8 cellular contexts compared by ENCODE assay signal in the genomic region with DNA sequence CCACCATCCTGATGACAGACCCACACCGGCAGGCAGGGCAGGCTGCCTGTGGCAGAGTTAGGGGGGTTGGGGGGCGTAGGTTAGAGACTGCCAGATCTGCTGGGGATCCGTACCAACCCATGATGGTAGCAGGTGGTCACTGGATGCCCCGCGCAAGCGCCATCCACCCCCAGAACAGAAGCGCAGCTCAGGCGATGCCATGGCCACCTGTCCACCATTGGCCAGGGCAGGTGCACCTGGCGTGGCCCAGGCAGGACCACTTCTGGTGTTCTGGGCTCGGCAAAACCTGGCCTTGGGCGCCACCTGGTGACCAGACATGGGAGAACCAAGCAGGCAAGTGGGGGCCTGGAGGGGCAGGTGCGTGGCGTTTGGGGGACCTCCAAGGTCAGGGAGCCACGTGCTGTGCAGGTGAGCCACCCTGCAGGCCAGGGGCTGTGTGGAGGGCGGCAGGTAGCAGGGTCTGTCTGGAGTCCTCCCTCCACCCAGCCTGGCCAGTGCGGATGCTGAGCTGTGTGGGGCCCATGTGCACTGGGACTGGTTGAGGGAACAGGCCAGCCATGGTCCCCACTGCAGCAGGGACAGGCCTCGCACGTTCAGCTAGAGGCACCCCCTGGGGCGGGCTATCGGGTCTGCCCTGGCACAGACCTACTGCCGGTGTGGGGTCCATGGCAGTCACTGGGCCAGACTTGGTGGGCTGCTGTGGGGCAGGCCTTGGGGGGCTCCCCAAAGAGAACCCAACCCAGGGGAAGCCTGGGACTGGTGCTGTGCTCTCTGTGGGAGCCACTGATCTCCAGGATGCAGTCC. TPM values are rescaled to one million over a fixed set of nuclear protein-coding genes. Genes with fewer than 3 reads are reported as not detected.
DNase-seq lines count a peak whose midpoint lies in the region; ATAC-seq, FAIRE-seq and TF ChIP-seq lines count a peak whose summit lies in the region.

No MANE protein-coding gene starts in this region.

- no peaks in the 10 kb centered on the region for H3K9me3 ChIP-seq in RWPE2 (ENCODE audit: severe bottlenecking)

- no peaks in the 10 kb centered on the region for H3K27me3 Mint-ChIP-seq in progenitor cell of endocrine pancreas

- TF ChIP-seq CTCF in RWPE2 (IDR thresholded peaks at IDR 0.05; ENCODE audit: poor library complexity, severe bottlenecking) (peak; percentile 94), progenitor cell of endocrine pancreas (IDR thresholded peaks at IDR 0.05; ENCODE audit: unreplicated experiment) (peak; percentile 98)

- peaks cover 5% of the 10 kb centered on the region for H3K4me1 Mint-ChIP-seq in progenitor cell of endocrine pancreas (ENCODE audit: low read depth)

- ATAC-seq in RWPE2 (ENCODE audit: low read depth) = peak; percentile 70
- ATAC-seq in HG03354 (IDR thresholded peaks at IDR 0.05; ENCODE audit: poor library complexity, severe bottlenecking, unreplicated experiment) = no peak

- no peak overlapping the region for H3K4me3 Mint-ChIP-seq in progenitor cell of endocrine pancreas (ENCODE audit: low read depth)

- H3K9me3 Mint-ChIP-seq in progenitor cell of endocrine pancreas (ENCODE audit: low read depth) = no peaks in the 10 kb centered on the region

- peak overlapping the region; percentile 56 for H3K27ac Mint-ChIP-seq in progenitor cell of endocrine pancreas

- FAIRE-seq in urothelium cell line (lab: Jason Lieb, UNC) = no peak

- H3K27ac ChIP-seq in RWPE2 (ENCODE audit: poor library complexity, severe bottlenecking) = no peak overlapping the region

- no peak overlapping the region for H3K4me3 ChIP-seq in Jurkat, Clone E6-1 (ENCODE audit: low read length)
- no peak overlapping the region for H3K4me3 ChIP-seq in RWPE2 (ENCODE audit: severe bottlenecking)

- no peaks in the 10 kb centered on the region for H3K36me3 Mint-ChIP-seq in progenitor cell of endocrine pancreas (ENCODE audit: insufficient read depth)

- H3K36me3 ChIP-seq in RWPE2 (ENCODE audit: low read depth) = no peaks in the 10 kb centered on the region

- peaks cover 7% of the 10 kb centered on the region for H3K4me1 ChIP-seq in RWPE2 (ENCODE audit: insufficient read depth, poor library complexity, severe bottlenecking)

- peak; percentile 75 for DNase-seq in DMS79 (lab: John Stamatoyannopoulos, UW)
- DNase-seq in Jurkat, Clone E6-1 (ENCODE audit: low read depth, low spot score) = peak; percentile 22
- peak; percentile 81 for DNase-seq in RWPE2 (ENCODE audit: low spot score)
- peak; percentile 76 for DNase-seq in activated gamma-delta T cell treated with Interleukin-2 at 50 U/mL for 16 hours
- peak; percentile 73 for DNase-seq in glomerular visceral epithelial cell (ENCODE audit: extremely low spot score)
- DNase-seq in progenitor cell of endocrine pancreas (ENCODE audit: low spot score, unreplicated experiment) = peak; percentile 90
- peak; percentile 67 for DNase-seq in urothelium cell line (ENCODE audit: low spot score)

- H3K27me3 ChIP-seq in RWPE2 (ENCODE audit: insufficient read depth, poor library complexity, severe bottlenecking) = no peaks in the 10 kb centered on the region

RNA-seq across cellular contexts. Expression of gene BAG5, which starts 15.6 kb away (rescaled TPM):
- polyA plus RNA-seq in Jurkat, Clone E6-1 (2012; ENCODE audit: insufficient read depth, insufficient read length) = 25.5 TPM
- 23.5 and 24.7 TPM in 2 replicates for total RNA-seq in progenitor cell of endocrine pancreas

RNA-seq across cellular contexts. Expression of gene COA8, which starts 15.9 kb away (rescaled TPM):
- polyA plus RNA-seq in Jurkat, Clone E6-1 (2012; ENCODE audit: insufficient read depth, insufficient read length) = 23.9 TPM
- 45.1 and 46.3 TPM in 2 replicates for total RNA-seq in progenitor cell of endocrine pancreas

RNA-seq across cellular contexts. Expression of gene TRMT61A, which starts 17.9 kb away (rescaled TPM):
- polyA plus RNA-seq in Jurkat, Clone E6-1 (2012; ENCODE audit: insufficient read depth, insufficient read length) = 12.1 TPM
- total RNA-seq in progenitor cell of endocrine pancreas = 10.3 and 10.7 TPM in 2 replicates

RNA-seq across cellular contexts. Expression of gene CKB, which starts 24.2 kb away (rescaled TPM):
- 89.9 TPM for polyA plus RNA-seq in Jurkat, Clone E6-1 (2012; ENCODE audit: insufficient read depth, insufficient read length)
- 929 and 983 TPM in 2 replicates for total RNA-seq in progenitor cell of endocrine pancreas

Comparison
In these comparisons a context has a peak if more than half of its experiments do, and no peak if none do; other contexts are left out.
1. DNase-seq: peak in every context shown above with its lines; median percentile 90 in progenitor cell of endocrine pancreas; 81 in RWPE2; 76 in activated gamma-delta T cell treated with Interleukin-2 at 50 U/mL for 16 hours; 75 in DMS79; 73 in glomerular visceral epithelial cell; 67 in urothelium cell line; 22 in Jurkat, Clone E6-1.